In genomic region chr7:139644191-139644590, GRCh38 we compare ENCODE assay signal across 21 cellular contexts.
DNase-seq lines count a peak whose midpoint lies in the region; ATAC-seq and TF ChIP-seq lines count a peak whose summit lies in the region.
"Had no signal": no experiment of that assay in that cellular context is flagged by ENCODE, and none has a peak within 500 bp of the region (broad histone marks: within the 10 kb centered on the region; RNA-seq: fewer than 3 reads in every experiment).

No MANE protein-coding gene starts in this region.

- TF ChIP-seq CTCF in VCaP (conservative IDR thresholded peaks at IDR 0.05), result no peak

- peak; percentile 33 for DNase-seq in activated gamma-delta T cell treated with Interleukin-2 at 50 U/mL for 16 hours
- no peak for DNase-seq in activated gamma-delta T cell (lab: John Stamatoyannopoulos, UW)
- DNase-seq in left kidney (ENCODE audit: low read depth, low spot score), result peak; percentile 55
- no peak for DNase-seq in nucleus accumbens (lab: John Stamatoyannopoulos, UW)
- DNase-seq: aorta, caudate nucleus, DMS153, GM23248, heart left ventricle, naive B cell, NCI-H524, right lobe of liver, RPMI8226, T-helper 2 cell, uterus, WERI-Rb-1 had no signal

- H3K27ac ChIP-seq in VCaP, result 0 out of 2 replicates have a peak overlapping the region, but pooled peaks have one; percentile 14
- H3K27ac ChIP-seq in temporal lobe (ENCODE audit: low read depth, low read length), result peak overlapping the region; percentile 70
- H3K27ac ChIP-seq: GM23248, heart left ventricle, right lobe of liver, suprapubic skin, uterus, WERI-Rb-1 had no signal

- no peak for ATAC-seq in GM18870 (IDR thresholded peaks at IDR 0.05; ENCODE audit: unreplicated experiment)
- ATAC-seq: heart left ventricle, left lobe of liver, right lobe of liver had no signal

Comparison
In these comparisons a context has a peak if more than half of its experiments do, and no peak if none do; other contexts are left out.
1. DNase-seq: peak in activated gamma-delta T cell treated with Interleukin-2 at 50 U/mL for 16 hours (single experiment) and left kidney (single experiment); none in activated gamma-delta T cell (single experiment) and nucleus accumbens (0 of 56).